Comparison of ENCODE assay signal across 1 cellular context in the genomic region with DNA sequence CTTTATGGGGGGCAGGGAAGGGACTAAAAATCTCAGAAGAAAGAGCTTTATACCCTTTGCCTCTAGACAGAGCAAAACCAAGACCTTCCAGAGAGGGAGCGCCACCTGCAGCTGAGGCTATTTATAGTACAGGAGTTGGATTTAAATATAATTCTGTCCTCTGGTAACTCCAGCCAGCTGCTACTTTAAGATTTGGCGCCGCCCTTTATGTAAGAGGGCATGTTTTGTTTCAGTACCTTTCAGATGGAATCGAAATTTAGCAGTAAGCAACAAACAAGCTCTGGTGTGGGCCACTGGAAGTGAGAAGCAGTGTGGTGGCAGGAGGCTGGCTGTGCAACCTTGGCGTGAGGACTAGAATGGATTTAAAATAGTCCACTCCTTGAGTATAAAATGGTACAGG.
TF ChIP-seq lines count a peak whose summit lies in the region.

No MANE protein-coding gene starts in this region.

TF ChIP-seq in K562, 482 proteins besides CTCF, POLR2A, EP300 and RAD21:
- TF ChIP-seq, protein P1, sequence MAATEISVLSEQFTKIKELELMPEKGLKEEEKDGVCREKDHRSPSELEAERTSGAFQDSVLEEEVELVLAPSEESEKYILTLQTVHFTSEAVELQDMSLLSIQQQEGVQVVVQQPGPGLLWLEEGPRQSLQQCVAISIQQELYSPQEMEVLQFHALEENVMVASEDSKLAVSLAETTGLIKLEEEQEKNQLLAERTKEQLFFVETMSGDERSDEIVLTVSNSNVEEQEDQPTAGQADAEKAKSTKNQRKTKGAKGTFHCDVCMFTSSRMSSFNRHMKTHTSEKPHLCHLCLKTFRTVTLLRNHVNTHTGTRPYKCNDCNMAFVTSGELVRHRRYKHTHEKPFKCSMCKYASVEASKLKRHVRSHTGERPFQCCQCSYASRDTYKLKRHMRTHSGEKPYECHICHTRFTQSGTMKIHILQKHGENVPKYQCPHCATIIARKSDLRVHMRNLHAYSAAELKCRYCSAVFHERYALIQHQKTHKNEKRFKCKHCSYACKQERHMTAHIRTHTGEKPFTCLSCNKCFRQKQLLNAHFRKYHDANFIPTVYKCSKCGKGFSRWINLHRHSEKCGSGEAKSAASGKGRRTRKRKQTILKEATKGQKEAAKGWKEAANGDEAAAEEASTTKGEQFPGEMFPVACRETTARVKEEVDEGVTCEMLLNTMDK (IDR thresholded peaks at IDR 0.05; ENCODE audit: borderline replicate concordance, insufficient read depth, low read depth, low read length, poor library complexity, severe bottlenecking): no peak
- peak; percentile 99 for TF ChIP-seq MEF2A (IDR thresholded peaks at IDR 0.05; ENCODE audit: control insufficient read depth, low read depth, low read length)
- TF ChIP-seq, protein P2, sequence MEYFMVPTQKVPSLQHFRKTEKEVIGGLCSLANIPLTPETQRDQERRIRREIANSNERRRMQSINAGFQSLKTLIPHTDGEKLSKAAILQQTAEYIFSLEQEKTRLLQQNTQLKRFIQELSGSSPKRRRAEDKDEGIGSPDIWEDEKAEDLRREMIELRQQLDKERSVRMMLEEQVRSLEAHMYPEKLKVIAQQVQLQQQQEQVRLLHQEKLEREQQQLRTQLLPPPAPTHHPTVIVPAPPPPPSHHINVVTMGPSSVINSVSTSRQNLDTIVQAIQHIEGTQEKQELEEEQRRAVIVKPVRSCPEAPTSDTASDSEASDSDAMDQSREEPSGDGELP (CRISPR knock-in tag; IDR thresholded peaks at IDR 0.05; ENCODE audit: borderline replicate concordance): no peak
- TF ChIP-seq RHOXF2B (CRISPR knock-in tag; conservative IDR thresholded peaks at IDR 0.05): no peak
- TF ChIP-seq, protein P3, sequence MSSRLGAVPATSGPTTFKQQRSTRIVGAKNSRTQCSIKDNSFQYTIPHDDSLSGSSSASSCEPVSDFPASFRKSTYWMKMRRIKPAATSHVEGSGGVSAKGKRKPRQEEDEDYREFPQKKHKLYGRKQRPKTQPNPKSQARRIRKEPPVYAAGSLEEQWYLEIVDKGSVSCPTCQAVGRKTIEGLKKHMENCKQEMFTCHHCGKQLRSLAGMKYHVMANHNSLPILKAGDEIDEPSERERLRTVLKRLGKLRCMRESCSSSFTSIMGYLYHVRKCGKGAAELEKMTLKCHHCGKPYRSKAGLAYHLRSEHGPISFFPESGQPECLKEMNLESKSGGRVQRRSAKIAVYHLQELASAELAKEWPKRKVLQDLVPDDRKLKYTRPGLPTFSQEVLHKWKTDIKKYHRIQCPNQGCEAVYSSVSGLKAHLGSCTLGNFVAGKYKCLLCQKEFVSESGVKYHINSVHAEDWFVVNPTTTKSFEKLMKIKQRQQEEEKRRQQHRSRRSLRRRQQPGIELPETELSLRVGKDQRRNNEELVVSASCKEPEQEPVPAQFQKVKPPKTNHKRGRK (tag; IDR thresholded peaks at IDR 0.05): no peak
- no peak for TF ChIP-seq PTBP1 (IDR thresholded peaks at IDR 0.05; ENCODE audit: low read depth, low read length)
- no peak for TF ChIP-seq YBX1 (IDR thresholded peaks at IDR 0.05)
- TF ChIP-seq MEF2D (tag; conservative IDR thresholded peaks at IDR 0.05; ENCODE audit: low read depth): peak; percentile 91
- TF ChIP-seq ZNF57 (CRISPR knock-in tag; IDR thresholded peaks at IDR 0.05): no peak
- TF ChIP-seq CEBPB (tag; IDR thresholded peaks at IDR 0.05): no peak
- TF ChIP-seq CHD1 (IDR thresholded peaks at IDR 0.05; ENCODE audit: low read length): no peak
- TF ChIP-seq, protein P4, sequence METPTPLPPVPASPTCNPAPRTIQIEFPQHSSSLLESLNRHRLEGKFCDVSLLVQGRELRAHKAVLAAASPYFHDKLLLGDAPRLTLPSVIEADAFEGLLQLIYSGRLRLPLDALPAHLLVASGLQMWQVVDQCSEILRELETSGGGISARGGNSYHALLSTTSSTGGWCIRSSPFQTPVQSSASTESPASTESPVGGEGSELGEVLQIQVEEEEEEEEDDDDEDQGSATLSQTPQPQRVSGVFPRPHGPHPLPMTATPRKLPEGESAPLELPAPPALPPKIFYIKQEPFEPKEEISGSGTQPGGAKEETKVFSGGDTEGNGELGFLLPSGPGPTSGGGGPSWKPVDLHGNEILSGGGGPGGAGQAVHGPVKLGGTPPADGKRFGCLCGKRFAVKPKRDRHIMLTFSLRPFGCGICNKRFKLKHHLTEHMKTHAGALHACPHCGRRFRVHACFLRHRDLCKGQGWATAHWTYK (CRISPR knock-in tag; IDR thresholded peaks at IDR 0.05): no peak
- TF ChIP-seq RBM15 (IDR thresholded peaks at IDR 0.05; ENCODE audit: insufficient read depth, low read length): no peak
- TF ChIP-seq, protein P5, sequence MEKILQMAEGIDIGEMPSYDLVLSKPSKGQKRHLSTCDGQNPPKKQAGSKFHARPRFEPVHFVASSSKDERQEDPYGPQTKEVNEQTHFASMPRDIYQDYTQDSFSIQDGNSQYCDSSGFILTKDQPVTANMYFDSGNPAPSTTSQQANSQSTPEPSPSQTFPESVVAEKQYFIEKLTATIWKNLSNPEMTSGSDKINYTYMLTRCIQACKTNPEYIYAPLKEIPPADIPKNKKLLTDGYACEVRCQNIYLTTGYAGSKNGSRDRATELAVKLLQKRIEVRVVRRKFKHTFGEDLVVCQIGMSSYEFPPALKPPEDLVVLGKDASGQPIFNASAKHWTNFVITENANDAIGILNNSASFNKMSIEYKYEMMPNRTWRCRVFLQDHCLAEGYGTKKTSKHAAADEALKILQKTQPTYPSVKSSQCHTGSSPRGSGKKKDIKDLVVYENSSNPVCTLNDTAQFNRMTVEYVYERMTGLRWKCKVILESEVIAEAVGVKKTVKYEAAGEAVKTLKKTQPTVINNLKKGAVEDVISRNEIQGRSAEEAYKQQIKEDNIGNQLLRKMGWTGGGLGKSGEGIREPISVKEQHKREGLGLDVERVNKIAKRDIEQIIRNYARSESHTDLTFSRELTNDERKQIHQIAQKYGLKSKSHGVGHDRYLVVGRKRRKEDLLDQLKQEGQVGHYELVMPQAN (IDR thresholded peaks at IDR 0.05; ENCODE audit: borderline replicate concordance): no peak
- TF ChIP-seq SAFB (IDR thresholded peaks at IDR 0.05; ENCODE audit: borderline replicate concordance, low read depth, low read length): no peak
- TF ChIP-seq, protein P6, sequence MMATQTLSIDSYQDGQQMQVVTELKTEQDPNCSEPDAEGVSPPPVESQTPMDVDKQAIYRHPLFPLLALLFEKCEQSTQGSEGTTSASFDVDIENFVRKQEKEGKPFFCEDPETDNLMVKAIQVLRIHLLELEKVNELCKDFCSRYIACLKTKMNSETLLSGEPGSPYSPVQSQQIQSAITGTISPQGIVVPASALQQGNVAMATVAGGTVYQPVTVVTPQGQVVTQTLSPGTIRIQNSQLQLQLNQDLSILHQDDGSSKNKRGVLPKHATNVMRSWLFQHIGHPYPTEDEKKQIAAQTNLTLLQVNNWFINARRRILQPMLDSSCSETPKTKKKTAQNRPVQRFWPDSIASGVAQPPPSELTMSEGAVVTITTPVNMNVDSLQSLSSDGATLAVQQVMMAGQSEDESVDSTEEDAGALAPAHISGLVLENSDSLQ (IDR thresholded peaks at IDR 0.05): no peak
- no peak for TF ChIP-seq POLR2B (IDR thresholded peaks at IDR 0.05; ENCODE audit: low read depth, partially characterized antibody)
